ENCODE assay signal across 28 cellular contexts in the genomic region with DNA sequence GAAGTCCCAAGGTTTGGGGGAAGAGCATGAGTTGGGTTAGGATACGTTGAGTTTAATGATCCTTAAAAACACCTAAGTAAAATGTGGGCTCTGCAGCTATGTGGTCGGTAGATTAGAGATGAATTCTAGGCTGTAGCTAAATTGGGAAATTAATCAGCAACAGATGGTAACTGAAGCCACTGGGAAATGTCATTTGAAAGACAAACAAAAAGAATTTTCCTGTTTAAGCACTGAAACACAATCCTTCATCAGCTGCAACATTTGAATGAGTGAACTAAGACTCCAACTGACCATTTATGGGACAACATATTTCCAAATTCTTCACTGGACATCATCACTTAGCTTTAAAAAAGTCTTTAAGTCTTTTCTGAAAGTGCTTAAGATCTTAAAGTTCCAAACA.
DNase-seq lines count a peak whose midpoint lies in the region; TF ChIP-seq lines count a peak whose summit lies in the region.
"Had no signal": no experiment of that assay in that cellular context is flagged by ENCODE, and none has a peak within 500 bp of the region (broad histone marks: within the 10 kb centered on the region; RNA-seq: fewer than 3 reads in every experiment).

No MANE protein-coding gene starts in this region.

- in situ Hi-C loops in astrocyte of the spinal cord (cut with HindIII; ENCODE audit: low sequenced_read_pairs), result no loop called here

- no peak overlapping the region for H3K4me3 ChIP-seq in astrocyte of the spinal cord (ENCODE audit: low read depth, low read length)
- H3K4me3 ChIP-seq: esophagus muscularis mucosa, ovary, SJCRH30, skin epidermis, thoracic aorta had no signal

- no peaks in the 10 kb centered on the region for H3K4me1 Mint-ChIP-seq in activated T-cell treated with anti-CD3 and anti-CD28 coated beads, Interleukin-2, amount 50 U/mL, for 24 hours (ENCODE audit: low read depth)
- H3K4me1 Mint-ChIP-seq: activated CD4-positive, alpha-beta T cell treated with anti-CD3 and anti-CD28 coated beads, Interleukin-2, amount 10 ng/mL, durations not matched to agents 7 days and 5 days; nephron progenitor cell; T-cell had no signal

- H3K27me3 Mint-ChIP-seq in activated T-cell treated with anti-CD3 and anti-CD28 coated beads, Interleukin-2, amount 50 U/mL, for 24 hours, result no peaks in the 10 kb centered on the region
- H3K27me3 Mint-ChIP-seq: activated CD4-positive, alpha-beta T cell treated with anti-CD3 and anti-CD28 coated beads, Interleukin-2, amount 10 ng/mL, durations not matched to agents 7 days and 5 days; brain; T-cell had no signal

- H3K9me3 Mint-ChIP-seq in activated T-cell treated with anti-CD3 and anti-CD28 coated beads, Interleukin-2, amount 50 U/mL, for 24 hours, result peaks cover 6% of the 10 kb centered on the region
- H3K9me3 Mint-ChIP-seq: nephron progenitor cell had no signal

- H3K36me3 Mint-ChIP-seq in activated T-cell treated with anti-CD3 and anti-CD28 coated beads, Interleukin-2, amount 50 U/mL, for 24 hours (ENCODE audit: low read depth), result no peaks in the 10 kb centered on the region
- H3K36me3 Mint-ChIP-seq: brain, T-cell had no signal

- no peak for TF ChIP-seq CTCF in astrocyte of the spinal cord (IDR thresholded peaks at IDR 0.05; ENCODE audit: low read depth, low read length)

- H3K4me3 Mint-ChIP-seq in activated T-cell treated with anti-CD3 and anti-CD28 coated beads, Interleukin-2, amount 50 U/mL, for 24 hours, result no peak overlapping the region
- H3K4me3 Mint-ChIP-seq: activated CD4-positive, alpha-beta T cell treated with anti-CD3 and anti-CD28 coated beads, Interleukin-2, amount 10 ng/mL, durations not matched to agents 7 days and 5 days; brain; nephron progenitor cell; T-cell had no signal

- no peak overlapping the region for H3K27ac Mint-ChIP-seq in activated T-cell treated with anti-CD3 and anti-CD28 coated beads, Interleukin-2, amount 50 U/mL, for 24 hours
- H3K27ac Mint-ChIP-seq: activated CD4-positive, alpha-beta T cell treated with anti-CD3 and anti-CD28 coated beads, Interleukin-2, amount 10 ng/mL, durations not matched to agents 7 days and 5 days; nephron progenitor cell; T-cell had no signal

- DNase-seq in AG20443 (ENCODE audit: low spot score) (peak; percentile 11), GM04504 (ENCODE audit: low read depth) (peak; percentile 8), astrocyte of the spinal cord (ENCODE audit: low read depth, low spot score) (peak; percentile 5), myocyte (ENCODE audit: low read depth) (peak; percentile 61), NCI-H1694 (lab: John Stamatoyannopoulos, UW) (no peak), activated gamma-delta T cell treated with Interleukin-2 at 50 U/mL for 16 hours (no peak)
- DNase-seq in activated T-cell treated with anti-CD3 and anti-CD28 coated beads, Interleukin-2, amount 50 U/mL, for 24 hours, result no peak
- DNase-seq: activated CD4-positive, alpha-beta T cell treated with anti-CD3 and anti-CD28 coated beads, Interleukin-2, amount 10 ng/mL, durations not matched to agents 7 days and 5 days; activated naive CD4-positive, alpha-beta T cell; activated T-cell treated with anti-CD3 and anti-CD28 coated beads, Interleukin-2, amount 50 U/mL, for 48 hours; BE2C; cerebellar nuclear complex; GDM1; Kasumi-1; left colon; NCI-H1417 treated with DMSO at 0.1 percent for 48 hours; NCI-H2081; nephron progenitor cell; ovary; retina; RPMI8226; SJCRH30; stimulated activated naive CD8-positive, alpha-beta T cell treated with anti-CD3 and anti-CD28 coated beads, Interleukin-15, Interleukin-2, amounts not matched to agents 100 U/mL and 50 U/mL, for 24 hours; T-cell had no signal

Comparison
In these comparisons a context has a peak if more than half of its experiments do, and no peak if none do; other contexts are left out.
1. DNase-seq: peak in AG20443 (single experiment), GM04504 (single experiment), astrocyte of the spinal cord (single experiment) and myocyte (single experiment); none in NCI-H1694 (single experiment), activated T-cell treated with anti-CD3 and anti-CD28 coated beads, Interleukin-2, amount 50 U/mL, for 24 hours (single experiment) and activated gamma-delta T cell treated with Interleukin-2 at 50 U/mL for 16 hours (single experiment).